In the genomic region with DNA sequence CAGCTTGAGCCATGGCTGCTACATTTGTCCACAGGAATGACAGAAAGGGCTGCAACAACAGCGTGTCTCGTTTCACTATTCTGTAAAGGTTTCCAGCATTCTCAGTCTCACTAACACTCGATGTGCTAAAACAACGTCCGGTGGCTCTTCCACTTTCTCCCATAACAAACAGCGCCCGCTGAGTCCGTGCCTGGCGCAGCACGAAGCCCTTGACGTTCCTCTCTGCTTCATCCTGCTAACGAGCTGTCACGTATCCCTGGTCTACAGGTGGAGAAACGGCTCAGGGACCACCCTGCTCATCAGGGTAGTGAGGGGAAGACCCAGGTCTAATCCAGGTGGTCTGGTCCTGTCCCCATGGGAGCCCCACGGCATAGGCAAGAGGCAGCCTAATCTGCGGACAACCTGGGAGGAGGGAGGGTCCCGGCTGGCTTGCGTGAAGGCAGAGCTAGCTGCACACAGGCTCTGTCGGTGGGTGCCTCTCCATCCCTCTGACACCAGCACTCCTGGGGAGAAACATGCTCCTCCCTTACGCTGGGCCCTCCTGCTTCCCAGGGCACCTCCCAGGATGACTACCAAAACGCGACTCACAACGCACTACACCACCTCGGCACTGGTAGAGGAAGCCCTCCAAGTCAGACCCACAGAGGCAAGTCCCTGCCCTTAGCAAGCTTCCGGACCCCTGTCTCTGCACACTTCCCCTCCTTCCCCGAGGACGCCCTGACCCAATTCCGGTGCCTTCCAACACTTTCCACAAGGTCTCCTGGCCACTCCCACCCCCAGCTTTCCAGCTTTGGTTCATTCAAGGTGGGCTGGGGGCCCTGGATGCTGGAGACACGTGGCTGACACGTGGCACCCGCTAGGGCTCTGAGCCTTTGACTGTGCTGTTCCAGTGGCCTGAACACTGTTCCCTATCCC, we compare ENCODE assay signal across 21 cellular contexts. TPM values are rescaled to one million over a fixed set of nuclear protein-coding genes. Genes with fewer than 3 reads are reported as not detected.
DNase-seq lines count a peak whose midpoint lies in the region; ATAC-seq, FAIRE-seq and TF ChIP-seq lines count a peak whose summit lies in the region.
"Had no signal": no experiment of that assay in that cellular context is flagged by ENCODE, and none has a peak within 500 bp of the region (broad histone marks: within the 10 kb centered on the region; RNA-seq: fewer than 3 reads in every experiment).

No MANE protein-coding gene starts in this region.

- no peaks in the 10 kb centered on the region; a peak in 1 of 8 replicates for H3K36me3 ChIP-seq in H1 (ENCODE audit: control insufficient read depth in 2 of 4, insufficient read depth in 4 of 4, low read length in 3 of 4)
- H3K36me3 ChIP-seq in neural cell (ENCODE audit: insufficient read depth, low read length) = no peaks in the 10 kb centered on the region
- no peaks in the 10 kb centered on the region for H3K36me3 ChIP-seq in sigmoid colon
- H3K36me3 ChIP-seq: pancreas, suprapubic skin had no signal

- TF ChIP-seq CTCF in H1 (IDR thresholded peaks at IDR 0.05; ENCODE audit: control extremely low read depth in 1 of 3, insufficient read depth in 1 of 3, low read depth in 1 of 3, low read length in 3 of 3) = no peak
- no peak for TF ChIP-seq CTCF in neural cell (IDR thresholded peaks at IDR 0.05; ENCODE audit: poor library complexity, severe bottlenecking)
- TF ChIP-seq CTCF in sigmoid colon (IDR thresholded peaks at IDR 0.05) = no peak

- no peak overlapping the region for H2BK15ac ChIP-seq in H1 (ENCODE audit: low read length)

- no peak for ATAC-seq in GM18907 (IDR thresholded peaks at IDR 0.05; ENCODE audit: unreplicated experiment)
- no peak for ATAC-seq in GM19463 (IDR thresholded peaks at IDR 0.05; ENCODE audit: unreplicated experiment)
- ATAC-seq in GM21619 (IDR thresholded peaks at IDR 0.05; ENCODE audit: unreplicated experiment) = no peak
- ATAC-seq: activated naive CD8-positive, alpha-beta T cell treated with anti-CD3 and anti-CD28 coated beads, Interleukin-2, amount 50 U/mL, for 24 hours; pancreas had no signal

- TF ChIP-seq POLR2A in H1 (IDR thresholded peaks at IDR 0.05; ENCODE audit: control extremely low read depth in 1 of 2, low read depth in 2 of 2, low read length in 2 of 2) (no peak), sigmoid colon (IDR thresholded peaks at IDR 0.05) (no peak)

- H2AK5ac ChIP-seq in H1 (ENCODE audit: low read depth, low read length) = peak overlapping the region; percentile 82; the same call in 1 of the 2 replicates

- peak overlapping the region; percentile 71 for H2BK5ac ChIP-seq in H1 (ENCODE audit: low read depth, low read length)

- H3K9me3 ChIP-seq in H1 (ENCODE audit: insufficient read depth in 2 of 2, low read depth in 1 of 2, low read length in 1 of 2) (no peaks in the 10 kb centered on the region), neural cell (ENCODE audit: low read length) (no peaks in the 10 kb centered on the region), sigmoid colon (no peaks in the 10 kb centered on the region)
- H3K9me3 ChIP-seq: pancreas, suprapubic skin had no signal

- 90% methylated on average over 30 of the region's 31 CpGs; no CpG with 5 or more reads in 1 of the 2 experiments for WGBS in H1 (ENCODE audit: extremely low coverage in 1 of 2, insufficient coverage in 1 of 2, insufficient read length in 1 of 2, insufficient replicate concordance in 2 of 2, low coverage in 1 of 2, low lambda C conversion rate in 2 of 2, missing lambda C conversion rate in 1 of 2), 2 experiments
- 92 to 94% methylated on average over 31 of the region's 31 CpGs for WGBS in sigmoid colon, 2 donors

- H3K27ac ChIP-seq in H1 (ENCODE audit: low read depth, low read length) = no peak overlapping the region
- no peak overlapping the region for H3K27ac ChIP-seq in neural cell (ENCODE audit: low read length)
- H3K27ac ChIP-seq in sigmoid colon = no peak overlapping the region
- H3K27ac ChIP-seq: pancreas, skin epidermis, suprapubic skin had no signal

- H3K4me1 ChIP-seq in H1 (replicated peaks in 1 of 4; ENCODE audit: control insufficient read depth in 3 of 4, insufficient read depth in 4 of 4, low read length in 3 of 4) (peaks cover 0 to 14% (median 5%) of the 10 kb centered on the region in 4 experiments; a peak in 4 of 7 replicates), sigmoid colon (peaks cover 0 to 8% (median 2%) of the 10 kb centered on the region in 4 donors)

- H4K91ac ChIP-seq in H1 (replicated peaks; ENCODE audit: insufficient read length, low read length) = peak overlapping the region; percentile 52

- no peak overlapping the region for H3K56ac ChIP-seq in H1 (replicated peaks; ENCODE audit: insufficient read length, low read depth, low read length)

- no peaks in the 10 kb centered on the region for H3K23me2 ChIP-seq in H1 (ENCODE audit: low read depth, low read length)

- no peak overlapping the region for H3K4me2 ChIP-seq in H1 (ENCODE audit: insufficient read depth in 1 of 2, low read depth in 2 of 2, low read length in 2 of 2)
- no peak overlapping the region for H3K4me2 ChIP-seq in neural cell (ENCODE audit: low read length)

- no peaks in the 10 kb centered on the region for H3F3A ChIP-seq in neural cell (ENCODE audit: insufficient read depth, low read length, poor library complexity, severe bottlenecking)

- no peak for TF ChIP-seq EP300 in H1 (IDR thresholded peaks at IDR 0.05; ENCODE audit: borderline replicate concordance in 1 of 2, low read depth in 2 of 2, low read length in 2 of 2)
- TF ChIP-seq EP300 in neural cell (conservative IDR thresholded peaks at IDR 0.05; ENCODE audit: poor library complexity, severe bottlenecking) = no peak
- no peak for TF ChIP-seq EP300 in sigmoid colon (IDR thresholded peaks at IDR 0.05)

- intact Hi-C loops in sigmoid colon (cut with DNase I) = no loop called here

- H3K9ac ChIP-seq in H1 (replicated peaks in 1 of 4; ENCODE audit: extremely low read depth in 1 of 4, low read depth in 3 of 4, low read length in 3 of 4) (no peak overlapping the region), neural cell (ENCODE audit: low read length) (peak overlapping the region; percentile 29)

- H3K79me2 ChIP-seq in H1 (ENCODE audit: control insufficient read depth in 1 of 2, insufficient read depth in 2 of 2, low read length in 2 of 2) = peaks cover 0 to 77% of the 10 kb centered on the region in 2 experiments; a peak in 2 of 4 replicates
- H3K79me2 ChIP-seq in neural cell (replicated peaks; ENCODE audit: insufficient read depth, low read length) = peaks cover 4% of the 10 kb centered on the region

- H3K4me3 ChIP-seq in H1 (ENCODE audit: extremely low read depth in 1 of 4, insufficient read depth in 2 of 4, low read depth in 3 of 4, low read length in 4 of 4) = no peak overlapping the region
- H3K4me3 ChIP-seq in neural cell (ENCODE audit: low read length) = no peak overlapping the region
- no peak overlapping the region for H3K4me3 ChIP-seq in sigmoid colon
- H3K4me3 ChIP-seq: pancreas, skin epidermis, suprapubic skin had no signal

- H3K4ac ChIP-seq in H1 (replicated peaks; ENCODE audit: insufficient read length, low read depth, low read length) = no peak overlapping the region

- TF ChIP-seq RAD21 in H1 (IDR thresholded peaks at IDR 0.05 in 1 of 2, conservative IDR thresholded peaks at IDR 0.05 in 1 of 2; ENCODE audit: low read depth in 2 of 2, low read length in 2 of 2) (no peak), neural cell (conservative IDR thresholded peaks at IDR 0.05) (no peak)

- no peak overlapping the region for H3K14ac ChIP-seq in H1 (ENCODE audit: insufficient read length)

- H2AFZ ChIP-seq in H1 (ENCODE audit: low read length) (no peak overlapping the region), neural cell (ENCODE audit: low read depth, low read length) (no peak overlapping the region)

- H3K18ac ChIP-seq in H1 (ENCODE audit: extremely low read depth, low read length) = no peak overlapping the region; the same call in 1 of the 2 replicates

- H2BK20ac ChIP-seq in H1 (ENCODE audit: low read length) = no peak overlapping the region

- H3K9me2 ChIP-seq in neural cell (ENCODE audit: insufficient read depth, low read length) = no peaks in the 10 kb centered on the region

- H2BK120ac ChIP-seq in H1 (replicated peaks; ENCODE audit: low read depth, low read length) = no peak overlapping the region

- no peaks in the 10 kb centered on the region for H3K27me3 ChIP-seq in H1 (replicated peaks in 1 of 4; ENCODE audit: control insufficient read depth in 3 of 4, extremely low read depth in 1 of 4, insufficient read depth in 3 of 4, low read length in 3 of 4)
- no peaks in the 10 kb centered on the region for H3K27me3 ChIP-seq in neural cell (ENCODE audit: insufficient read depth, low read depth, low read length)
- no peaks in the 10 kb centered on the region for H3K27me3 ChIP-seq in sigmoid colon
- H3K27me3 ChIP-seq: pancreas, suprapubic skin had no signal

- peak; percentile 16 for DNase-seq in ELR (ENCODE audit: low read depth)
- peak; percentile 29 for DNase-seq in NCI-H128 (lab: John Stamatoyannopoulos, UW; ENCODE audit: unreplicated experiment)
- DNase-seq in H1 (ENCODE audit: low read depth in 1 of 2, low spot score in 2 of 2) = no peak
- DNase-seq in sigmoid colon = no peak
- DNase-seq: activated CD8-positive, alpha-beta memory T cell treated with anti-CD3 and anti-CD28 coated beads for 24 hours; activated naive CD8-positive, alpha-beta T cell treated with anti-CD3 and anti-CD28 coated beads, Interleukin-2, amount 50 U/mL, for 24 hours; cerebellar nuclear complex; effector memory CD4-positive, alpha-beta T cell; Karpas-422; kidney glomerular epithelial cell; SHP77 treated with DMSO at 0.1 percent for 48 hours; stimulated activated CD4-positive, alpha-beta T cell treated with anti-CD3 and anti-CD28 coated beads, Interleukin-4, amount 100 ng/mL, for 4 hours; stimulated activated CD8-positive, alpha-beta memory T cell treated with anti-CD3 and anti-CD28 coated beads, Interleukin-4, amount 100 ng/mL, for 48 hours; T-helper 2 cell had no signal

- POLR2A ChIA-PET in H1 (lab: Charles Lee; ENCODE audit: partially characterized antibody) = no interaction called here

- no peak overlapping the region for H2BK12ac ChIP-seq in H1 (ENCODE audit: low read depth, low read length)

- H4K5ac ChIP-seq in H1 (ENCODE audit: insufficient read length, low read depth, low read length) = no peak overlapping the region

- CTCF ChIA-PET in H1 (lab: Charles Lee; ENCODE audit: partially characterized antibody) = interaction anchor here (1.2 to 2.8 kb wide), 4 partner anchors 8 to 155 kb away, joined by 3 to 8 read pairs (median 4); no protein-coding TSS in a partner anchor

- H3K79me1 ChIP-seq in H1 (ENCODE audit: low read depth, low read length) = peaks cover 18% of the 10 kb centered on the region

- peak overlapping the region; percentile 71 for H4K8ac ChIP-seq in H1 (ENCODE audit: extremely low read depth, insufficient read depth, low read length)

- H4K20me1 ChIP-seq in H1 (replicated peaks in 1 of 2; ENCODE audit: control insufficient read depth in 1 of 2, insufficient read depth in 2 of 2, low read length in 2 of 2) (peaks cover 12 to 20% of the 10 kb centered on the region in 2 experiments), neural cell (ENCODE audit: insufficient read depth) (no peaks in the 10 kb centered on the region)

- no peak for FAIRE-seq in H1 (lab: Jason Lieb, UNC)
- FAIRE-seq: pancreas had no signal

- H3K23ac ChIP-seq in H1 (ENCODE audit: insufficient read length) = no peak overlapping the region

RNA-seq across cellular contexts. Expression of a gene that starts 43.3 kb away (rescaled TPM):
- 34.6 and 37.6 TPM in 2 replicates for total RNA-seq in H1 (2021; fragmentation: NEBNext Ultra II Directional; extraction: Animal tissue kit (Norgen Biotek cat#: 25700))
- polyA plus RNA-seq in H1 (2011; rRNA removed) = 13.6 and 17.6 TPM in 2 replicates
- polyA plus RNA-seq in H1 (2011; cell fraction: cytosol; rRNA removed) = 20.6 TPM
- 40.6 TPM for polyA plus RNA-seq in H1 (2011; cell fraction: nucleus; rRNA removed)
- polyA plus RNA-seq in H1 (2012, experiment 1 of 2) = 20.5 to 32.6 TPM (median 30.1 TPM) in 4 replicates
- polyA plus RNA-seq in H1 (2012, experiment 2 of 2) = 11.5 TPM
- 15.7 TPM for polyA plus RNA-seq in H1 (2013, experiment 1 of 2)
- polyA plus RNA-seq in H1 (2013, experiment 2 of 2) = 15.9 TPM
- 28.1 and 28.9 TPM in 2 replicates for polyA minus RNA-seq in H1 (2011; rRNA and poly(A)+ RNA removed)
- 19.7 TPM for polyA minus RNA-seq in H1 (2011; cell fraction: cytosol; rRNA and poly(A)+ RNA removed)
- 22.4 TPM for polyA minus RNA-seq in H1 (2011; cell fraction: nucleus; rRNA and poly(A)+ RNA removed)
- polyA plus RNA-seq in neural cell = 35.2 and 41.1 TPM in 2 replicates
- 33.7 and 34.1 TPM in 2 replicates for polyA minus RNA-seq in neural cell
- 1 to 10 TPM; 3.8 to 7.2 (median 6.6) TPM for total RNA-seq in sigmoid colon
- polyA plus RNA-seq in sigmoid colon = 10 to 100 TPM; 14.4 to 23.3 (median 18.5) TPM

Comparison
In these comparisons a context has a peak if more than half of its experiments do, and no peak if none do; other contexts are left out.
1. DNase-seq: peak in ELR (single experiment) and NCI-H128 (single experiment); none in H1 (0 of 2) and sigmoid colon (single experiment).